In the genomic region with DNA sequence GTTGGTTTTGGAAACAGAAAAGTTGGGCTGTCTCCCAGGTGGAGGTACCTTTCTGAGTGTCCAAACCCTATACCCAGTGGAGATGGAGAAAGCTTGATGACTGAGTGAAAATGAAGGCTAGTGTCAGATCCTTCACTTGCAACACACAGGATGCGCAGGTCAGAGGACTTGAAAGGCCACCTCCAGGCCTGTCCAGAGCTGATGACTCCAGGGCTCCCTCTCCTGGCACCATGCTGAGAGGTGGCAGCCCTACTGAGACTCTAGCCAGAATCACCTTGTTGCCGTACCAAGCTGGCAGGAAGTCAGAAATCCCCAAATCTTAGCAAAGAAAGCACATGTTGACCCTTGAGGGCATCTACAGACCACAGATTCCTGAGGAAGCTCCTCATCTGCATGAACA, we compare ENCODE assay signal across 9 cellular contexts. TPM values are rescaled to one million over a fixed set of nuclear protein-coding genes. Genes with fewer than 3 reads are reported as not detected.
DNase-seq lines count a peak whose midpoint lies in the region; ATAC-seq, FAIRE-seq and TF ChIP-seq lines count a peak whose summit lies in the region.
"Had no signal": no experiment of that assay in that cellular context is flagged by ENCODE, and none has a peak within 500 bp of the region (broad histone marks: within the 10 kb centered on the region; RNA-seq: fewer than 3 reads in every experiment).

No MANE protein-coding gene starts in this region.

- no peak overlapping the region for H3K27ac Mint-ChIP-seq in stimulated activated memory B cell treated with anti-CD40 and anti-IgM and Interleukin-4, amounts not matched to agents 10 μg/mL and 1 μg/mL and 100 μg/mL, for 72 hours
- no peak overlapping the region for H3K27ac Mint-ChIP-seq in WTC11
- H3K27ac Mint-ChIP-seq: activated naive CD4-positive, alpha-beta T cell treated with anti-CD3 and anti-CD28 coated beads, Interleukin-2, amount 50 U/mL, for 24 hours had no signal

- POLR2A ChIA-PET in WTC11 (lab: Charles Lee), result no interaction called here

- H3K9me1 ChIP-seq in keratinocyte (ENCODE audit: control insufficient read depth, extremely low read depth, insufficient read depth, low read length), result no peaks in the 10 kb centered on the region

- peaks cover 6% of the 10 kb centered on the region for H3K4me1 Mint-ChIP-seq in stimulated activated memory B cell treated with anti-CD40 and anti-IgM and Interleukin-4, amounts not matched to agents 10 μg/mL and 1 μg/mL and 100 μg/mL, for 72 hours
- H3K4me1 Mint-ChIP-seq in WTC11, result peaks cover 12% of the 10 kb centered on the region

- CTCF ChIA-PET in WTC11 (lab: Charles Lee), result interaction anchor here (0.7 to 10.6 kb wide), 17 partner anchors 8 to 190 kb away, joined by 3 to 190 read pairs (median 4); a partner anchor contains a TSS

- no peak overlapping the region for H3K27ac ChIP-seq in C4-2B
- H3K27ac ChIP-seq in keratinocyte (ENCODE audit: control insufficient read depth, insufficient read depth, low read length), result no peak overlapping the region

- dilution Hi-C loops in keratinocyte (cut with MboI; ENCODE audit: extremely low pct_ligation_motif_present, low sequenced_read_pairs), result no loop called here

- peak; percentile 75 for DNase-seq in GM20000 (ENCODE audit: low spot score)
- DNase-seq in UCSD-AML1 (lab: John Stamatoyannopoulos, UW; ENCODE audit: unreplicated experiment), result peak; percentile 48
- DNase-seq in keratinocyte (ENCODE audit: low read depth, low spot score), result no peak
- no peak for DNase-seq in WTC11 (ENCODE audit: low spot score)

- H4K20me1 ChIP-seq in keratinocyte (ENCODE audit: control insufficient read depth, extremely low read depth, insufficient read depth, low read length), result no peaks in the 10 kb centered on the region

- H3K4me3 Mint-ChIP-seq in stimulated activated memory B cell treated with anti-CD40 and anti-IgM and Interleukin-4, amounts not matched to agents 10 μg/mL and 1 μg/mL and 100 μg/mL, for 72 hours, result no peak overlapping the region
- H3K4me3 Mint-ChIP-seq in WTC11, result no peak overlapping the region

- no peaks in the 10 kb centered on the region for H3K4me1 ChIP-seq in keratinocyte (ENCODE audit: control insufficient read depth, extremely low read depth, insufficient read depth, low read length)

- no peaks in the 10 kb centered on the region for H3K79me2 ChIP-seq in keratinocyte (ENCODE audit: control insufficient read depth, insufficient read depth, low read length)

- TF ChIP-seq CTCF in C4-2B (conservative IDR thresholded peaks at IDR 0.05) (peak; percentile 82), GM20000 (IDR thresholded peaks at IDR 0.05; ENCODE audit: extremely low read depth, missing control alignments) (peak; percentile 38), keratinocyte (optimal IDR thresholded peaks at IDR 0.05 in 1 of 3, IDR thresholded peaks at IDR 0.05 in 1 of 3, conservative IDR thresholded peaks at IDR 0.05 in 1 of 3; ENCODE audit: extremely low read depth in 1 of 3, insufficient read depth in 2 of 3, low read length in 3 of 3) (peak; percentile 57 to 75 (median 72)), WTC11 (IDR thresholded peaks at IDR 0.05) (no peak)

- no peak overlapping the region for H2AFZ ChIP-seq in keratinocyte (ENCODE audit: control insufficient read depth, low read length)

- peaks cover 53% of the 10 kb centered on the region for H3K27me3 Mint-ChIP-seq in stimulated activated memory B cell treated with anti-CD40 and anti-IgM and Interleukin-4, amounts not matched to agents 10 μg/mL and 1 μg/mL and 100 μg/mL, for 72 hours
- peaks cover 87% of the 10 kb centered on the region for H3K27me3 Mint-ChIP-seq in WTC11 (ENCODE audit: low read depth)

- H3K4me2 ChIP-seq in keratinocyte (ENCODE audit: control insufficient read depth, extremely low read depth, insufficient read depth, low read depth, low read length), result no peak overlapping the region

- no peaks in the 10 kb centered on the region for H3K36me3 Mint-ChIP-seq in stimulated activated memory B cell treated with anti-CD40 and anti-IgM and Interleukin-4, amounts not matched to agents 10 μg/mL and 1 μg/mL and 100 μg/mL, for 72 hours
- H3K36me3 Mint-ChIP-seq in WTC11, result no peaks in the 10 kb centered on the region
- H3K36me3 Mint-ChIP-seq: activated naive CD4-positive, alpha-beta T cell treated with anti-CD3 and anti-CD28 coated beads, Interleukin-2, amount 50 U/mL, for 24 hours had no signal

- peaks cover 17% of the 10 kb centered on the region for H3K27me3 ChIP-seq in keratinocyte (ENCODE audit: control insufficient read depth, extremely low read depth, insufficient read depth, low read length)

- peaks cover 4% of the 10 kb centered on the region for H3K9me3 Mint-ChIP-seq in stimulated activated memory B cell treated with anti-CD40 and anti-IgM and Interleukin-4, amounts not matched to agents 10 μg/mL and 1 μg/mL and 100 μg/mL, for 72 hours
- H3K9me3 Mint-ChIP-seq in WTC11, result peaks cover 7% of the 10 kb centered on the region; the same call in 1 of the 2 replicates
- H3K9me3 Mint-ChIP-seq: activated naive CD4-positive, alpha-beta T cell treated with anti-CD3 and anti-CD28 coated beads, Interleukin-2, amount 50 U/mL, for 24 hours had no signal

- no peak overlapping the region for H3K4me3 ChIP-seq in keratinocyte (ENCODE audit: control insufficient read depth in 2 of 3, extremely low read depth in 1 of 3, insufficient read depth in 2 of 3, low read depth in 1 of 3, low read length in 3 of 3)

- no peak overlapping the region for H3K9ac ChIP-seq in keratinocyte (ENCODE audit: control insufficient read depth, extremely low read depth, insufficient read depth, low read length)

- no peak for ATAC-seq in stimulated activated memory B cell treated with anti-CD40 and anti-IgM and Interleukin-4, amounts not matched to agents 10 μg/mL and 1 μg/mL and 100 μg/mL, for 72 hours
- ATAC-seq in GM21526 (IDR thresholded peaks at IDR 0.05; ENCODE audit: low FRiP score, unreplicated experiment) (no peak), WTC11 (no peak), GM18517 (IDR thresholded peaks at IDR 0.05; ENCODE audit: unreplicated experiment) (no peak)

- no peaks in the 10 kb centered on the region for H3K36me3 ChIP-seq in keratinocyte (ENCODE audit: control insufficient read depth in 2 of 2, extremely low read depth in 1 of 2, insufficient read depth in 2 of 2, low read length in 2 of 2)

- FAIRE-seq in keratinocyte (lab: Jason Lieb, UNC), result peak; percentile 29

- no peaks in the 10 kb centered on the region for H3K9me3 ChIP-seq in keratinocyte (ENCODE audit: control insufficient read depth, low read depth, low read length)

TF ChIP-seq in WTC11, 78 proteins besides CTCF, POLR2A, EP300 and RAD21 (continues in another document):
- TF ChIP-seq, protein P1, sequence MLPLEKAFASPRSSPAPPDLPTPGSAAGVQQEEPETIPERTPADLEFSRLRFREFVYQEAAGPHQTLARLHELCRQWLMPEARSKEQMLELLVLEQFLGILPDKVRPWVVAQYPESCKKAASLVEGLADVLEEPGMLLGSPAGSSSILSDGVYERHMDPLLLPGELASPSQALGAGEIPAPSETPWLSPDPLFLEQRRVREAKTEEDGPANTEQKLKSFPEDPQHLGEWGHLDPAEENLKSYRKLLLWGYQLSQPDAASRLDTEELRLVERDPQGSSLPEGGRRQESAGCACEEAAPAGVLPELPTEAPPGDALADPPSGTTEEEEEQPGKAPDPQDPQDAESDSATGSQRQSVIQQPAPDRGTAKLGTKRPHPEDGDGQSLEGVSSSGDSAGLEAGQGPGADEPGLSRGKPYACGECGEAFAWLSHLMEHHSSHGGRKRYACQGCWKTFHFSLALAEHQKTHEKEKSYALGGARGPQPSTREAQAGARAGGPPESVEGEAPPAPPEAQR (CRISPR knock-in tag; IDR thresholded peaks at IDR 0.05), result no peak
- TF ChIP-seq KAT7 (CRISPR knock-in tag; IDR thresholded peaks at IDR 0.05; ENCODE audit: borderline replicate concordance), result no peak
- no peak for TF ChIP-seq FOXK1 (CRISPR knock-in tag; IDR thresholded peaks at IDR 0.05)
- TF ChIP-seq TCF7 (CRISPR knock-in tag; IDR thresholded peaks at IDR 0.05; ENCODE audit: low read depth), result no peak
- TF ChIP-seq, protein P2, sequence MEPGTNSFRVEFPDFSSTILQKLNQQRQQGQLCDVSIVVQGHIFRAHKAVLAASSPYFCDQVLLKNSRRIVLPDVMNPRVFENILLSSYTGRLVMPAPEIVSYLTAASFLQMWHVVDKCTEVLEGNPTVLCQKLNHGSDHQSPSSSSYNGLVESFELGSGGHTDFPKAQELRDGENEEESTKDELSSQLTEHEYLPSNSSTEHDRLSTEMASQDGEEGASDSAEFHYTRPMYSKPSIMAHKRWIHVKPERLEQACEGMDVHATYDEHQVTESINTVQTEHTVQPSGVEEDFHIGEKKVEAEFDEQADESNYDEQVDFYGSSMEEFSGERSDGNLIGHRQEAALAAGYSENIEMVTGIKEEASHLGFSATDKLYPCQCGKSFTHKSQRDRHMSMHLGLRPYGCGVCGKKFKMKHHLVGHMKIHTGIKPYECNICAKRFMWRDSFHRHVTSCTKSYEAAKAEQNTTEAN (CRISPR knock-in tag; IDR thresholded peaks at IDR 0.05), result no peak
- TF ChIP-seq, protein P3, sequence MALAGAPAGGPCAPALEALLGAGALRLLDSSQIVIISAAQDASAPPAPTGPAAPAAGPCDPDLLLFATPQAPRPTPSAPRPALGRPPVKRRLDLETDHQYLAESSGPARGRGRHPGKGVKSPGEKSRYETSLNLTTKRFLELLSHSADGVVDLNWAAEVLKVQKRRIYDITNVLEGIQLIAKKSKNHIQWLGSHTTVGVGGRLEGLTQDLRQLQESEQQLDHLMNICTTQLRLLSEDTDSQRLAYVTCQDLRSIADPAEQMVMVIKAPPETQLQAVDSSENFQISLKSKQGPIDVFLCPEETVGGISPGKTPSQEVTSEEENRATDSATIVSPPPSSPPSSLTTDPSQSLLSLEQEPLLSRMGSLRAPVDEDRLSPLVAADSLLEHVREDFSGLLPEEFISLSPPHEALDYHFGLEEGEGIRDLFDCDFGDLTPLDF (CRISPR knock-in tag; IDR thresholded peaks at IDR 0.05), result no peak

RNA-seq across cellular contexts. Expression of a gene that starts 16.4 kb away (rescaled TPM):
- polyA plus RNA-seq in keratinocyte, result not detected in 3 replicates
- polyA plus RNA-seq in keratinocyte (2011; ENCODE audit: low read depth), result not detected
- polyA plus RNA-seq in keratinocyte (2011; cell fraction: cytosol; rRNA removed), result not detected in 2 replicates
- polyA plus RNA-seq in keratinocyte (2011; cell fraction: nucleus; rRNA removed), result not detected in 2 replicates
- not detected in 2 replicates for polyA plus RNA-seq in keratinocyte (2012; ENCODE audit: low replicate concordance)
- not detected in 3 replicates for polyA minus RNA-seq in keratinocyte
- polyA minus RNA-seq in keratinocyte (2011; cell fraction: cytosol; rRNA and poly(A)+ RNA removed), result not detected
- polyA minus RNA-seq in keratinocyte (2011; cell fraction: nucleus; rRNA and poly(A)+ RNA removed), result not detected in 2 replicates
- not detected in 3 replicates for total RNA-seq in WTC11 (2021)

RNA-seq across cellular contexts. Expression of a gene that starts 45.4 kb away (rescaled TPM):
- polyA plus RNA-seq in keratinocyte, result not detected in 3 replicates
- not detected for polyA plus RNA-seq in keratinocyte (2011; ENCODE audit: low read depth)
- not detected in 2 replicates for polyA plus RNA-seq in keratinocyte (2011; cell fraction: cytosol; rRNA removed)
- polyA plus RNA-seq in keratinocyte (2011; cell fraction: nucleus; rRNA removed), result not detected in 2 replicates
- 0.06 TPM in 1 of 2 replicates, not detected in the other for polyA plus RNA-seq in keratinocyte (2012; ENCODE audit: low replicate concordance)
- not detected in 3 replicates for polyA minus RNA-seq in keratinocyte
- not detected for polyA minus RNA-seq in keratinocyte (2011; cell fraction: cytosol; rRNA and poly(A)+ RNA removed)
- polyA minus RNA-seq in keratinocyte (2011; cell fraction: nucleus; rRNA and poly(A)+ RNA removed), result not detected in 2 replicates
- total RNA-seq in WTC11 (2021), result 1.7 to 3.7 TPM (median 1.8 TPM) in 3 replicates

Comparison
In these comparisons a context has a peak if more than half of its experiments do, and no peak if none do; other contexts are left out.
1. DNase-seq: peak in GM20000 (single experiment) and UCSD-AML1 (single experiment); none in keratinocyte (single experiment) and WTC11 (single experiment).